18 cellular contexts compared by ENCODE assay signal in genomic region chr4:7722716-7723115, GRCh38.
"Had no signal": no experiment of that assay in that cellular context is flagged by ENCODE, and none has a peak within 500 bp of the region (broad histone marks: within the 10 kb centered on the region; RNA-seq: fewer than 3 reads in every experiment).

No MANE protein-coding gene starts in this region.

- DNase-seq: activated CD4-positive, alpha-beta T cell treated with anti-CD3 and anti-CD28 coated beads, Interleukin-2, amount 50 U/mL, for 4 hours; activated CD4-positive, CD25-positive, alpha-beta regulatory T cell treated with anti-CD3 and anti-CD28 coated beads, Interleukin-2, amount 50 U/mL, for 72 hours; activated naive CD4-positive, alpha-beta T cell treated with Interleukin-2 at 50 U/mL for 16 hours; activated naive CD8-positive, alpha-beta T cell treated with anti-CD3 and anti-CD28 coated beads, Interleukin-2, amount 50 U/mL, for 24 hours; cerebellar nuclear complex; left ventricle myocardium inferior; mucosa of descending colon; naive thymus-derived CD4-positive, alpha-beta T cell; posterior cingulate gyrus; stimulated activated CD4-positive, alpha-beta T cell treated with anti-CD3 and anti-CD28 coated beads, Interleukin-4, amount 100 ng/mL, for 1 hour; stimulated activated naive CD4-positive, alpha-beta T cell; tibial artery; uterus had no signal

- H3K4me1 ChIP-seq: ascending aorta, breast epithelium had no signal

- H3K79me2 ChIP-seq: hepatocyte had no signal

- H2AFZ ChIP-seq: hepatocyte had no signal

- H3K4me2 ChIP-seq: hepatocyte had no signal

- H3K9me3 ChIP-seq: ascending aorta, breast epithelium, left ventricle myocardium inferior, mucosa of descending colon, right atrium auricular region, tibial artery, uterus had no signal

- H3K4me3 ChIP-seq: ascending aorta, breast epithelium, hepatocyte, left ventricle myocardium inferior, mucosa of descending colon, right atrium auricular region, tibial artery, uterus had no signal

- H3K36me3 Mint-ChIP-seq: naive thymus-derived CD4-positive, alpha-beta T cell had no signal

- H3K27ac ChIP-seq: ascending aorta, breast epithelium, hepatocyte, left ventricle myocardium inferior, right atrium auricular region, tibial artery, uterus had no signal

- H3K36me3 ChIP-seq: ascending aorta, breast epithelium, left ventricle myocardium inferior, right atrium auricular region, tibial artery, uterus had no signal

- H3K4me1 Mint-ChIP-seq: activated naive CD8-positive, alpha-beta T cell treated with anti-CD3 and anti-CD28 coated beads, Interleukin-2, amount 50 U/mL, for 24 hours had no signal

- H3K27ac Mint-ChIP-seq: activated naive CD8-positive, alpha-beta T cell treated with anti-CD3 and anti-CD28 coated beads, Interleukin-2, amount 50 U/mL, for 24 hours; activated T-helper 17 cell treated with anti-CD3 and anti-CD28 coated beads, Interleukin-2, amount 50 U/mL, for 72 hours had no signal

- H3K27me3 ChIP-seq: ascending aorta, right atrium auricular region, uterus had no signal

- H3K4me3 Mint-ChIP-seq: activated naive CD8-positive, alpha-beta T cell treated with anti-CD3 and anti-CD28 coated beads, Interleukin-2, amount 50 U/mL, for 24 hours; activated T-helper 17 cell treated with anti-CD3 and anti-CD28 coated beads, Interleukin-2, amount 50 U/mL, for 72 hours; naive thymus-derived CD4-positive, alpha-beta T cell had no signal
